In the genomic region with DNA sequence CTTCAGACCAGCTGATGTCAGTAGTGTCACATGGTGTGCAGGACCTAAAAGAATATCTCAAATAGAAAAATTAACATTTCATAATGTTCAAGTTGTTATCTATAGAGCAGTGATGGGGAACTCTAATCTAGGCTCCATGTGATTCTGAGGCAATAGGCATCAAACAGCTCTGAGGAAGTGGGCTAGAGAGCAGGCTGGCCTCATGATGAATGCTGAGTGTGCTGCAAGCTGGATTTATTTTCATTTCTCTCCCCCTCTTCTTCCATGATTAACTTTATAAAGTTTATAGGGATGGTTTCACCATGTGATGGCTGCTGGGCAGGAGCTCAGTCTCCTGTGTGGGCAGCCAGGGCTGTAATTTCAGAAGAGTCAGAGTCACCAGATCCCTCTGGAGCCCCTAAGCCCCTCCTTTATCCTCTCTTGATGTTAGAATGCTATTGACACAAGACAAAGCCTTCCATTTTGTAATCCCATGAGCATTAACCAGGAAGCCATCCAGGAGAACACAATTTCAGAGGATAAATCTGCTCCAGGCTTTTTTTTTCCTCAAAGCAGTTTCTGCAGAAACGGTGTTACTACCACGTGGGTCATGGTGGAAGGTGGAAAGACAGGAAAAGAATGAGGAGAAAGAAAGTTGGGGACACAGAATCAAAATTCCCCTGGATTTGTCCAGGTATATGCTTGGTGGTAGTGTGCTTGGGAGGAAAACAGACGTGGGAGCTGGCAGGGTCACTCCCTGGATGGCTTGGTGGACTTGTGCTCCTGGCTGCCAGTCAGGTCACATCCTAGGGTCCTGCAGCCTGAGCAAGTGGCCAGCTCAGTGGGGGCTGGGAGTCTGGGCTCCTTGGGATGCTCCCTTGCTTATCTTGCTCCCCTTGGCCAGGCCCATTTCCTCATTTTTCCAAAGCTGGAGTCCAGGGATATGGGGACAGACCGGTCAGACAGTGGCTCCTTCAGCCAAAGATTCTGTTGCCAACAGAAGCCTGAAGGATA, we compare ENCODE assay signal across 29 cellular contexts.
DNase-seq lines count a peak whose midpoint lies in the region; ATAC-seq and TF ChIP-seq lines count a peak whose summit lies in the region.
"Had no signal": no experiment of that assay in that cellular context is flagged by ENCODE, and none has a peak within 500 bp of the region (broad histone marks: within the 10 kb centered on the region; RNA-seq: fewer than 3 reads in every experiment).

No MANE protein-coding gene starts in this region.

- no peak overlapping the region for H3K9ac ChIP-seq in DND-41 (ENCODE audit: low read depth, low read length)
- H3K9ac ChIP-seq: BLaER1 had no signal

- no peak for TF ChIP-seq CTCF in DND-41 (IDR thresholded peaks at IDR 0.05; ENCODE audit: borderline replicate concordance, extremely low read depth, low read length, poor library complexity, severe bottlenecking)

- H2AFZ ChIP-seq in DND-41 (ENCODE audit: low read depth, low read length) = no peak overlapping the region
- H2AFZ ChIP-seq: hepatocyte, PC-9 had no signal

- H3K79me2 ChIP-seq in DND-41 (ENCODE audit: insufficient read depth, low read length) = no peaks in the 10 kb centered on the region
- H3K79me2 ChIP-seq: hepatocyte had no signal

- no peaks in the 10 kb centered on the region for H3K4me1 ChIP-seq in DND-41 (ENCODE audit: insufficient read depth, low read length)
- H3K4me1 ChIP-seq: BLaER1, psoas muscle, tibial artery had no signal

- H4K20me1 ChIP-seq in DND-41 (ENCODE audit: insufficient read depth, low read length) = no peaks in the 10 kb centered on the region
- H4K20me1 ChIP-seq: BLaER1 had no signal

- ATAC-seq in DND-41 (ENCODE audit: insufficient read depth, low read depth) (peak; percentile 55; the same call in 2 of the 3 replicates), HG03135 (IDR thresholded peaks at IDR 0.05; ENCODE audit: unreplicated experiment) (no peak)
- ATAC-seq: left lobe of liver, psoas muscle had no signal

- no peak overlapping the region for H3K27ac ChIP-seq in DND-41 (ENCODE audit: low read length)
- H3K27ac ChIP-seq: BLaER1, dorsolateral prefrontal cortex, hepatocyte, PC-9, psoas muscle, tibial artery had no signal

- no peak for DNase-seq in DND-41
- DNase-seq in T1000 (lab: John Stamatoyannopoulos, UW) = peak; percentile 44
- DNase-seq in foreskin melanocyte = peak; percentile 94
- peak; percentile 91 for DNase-seq in stromal cell of bone marrow (ENCODE audit: low read depth)
- no peak for DNase-seq in NCI-H1417 (lab: John Stamatoyannopoulos, UW)
- DNase-seq in RPMI8226 = no peak
- DNase-seq: activated CD4-positive, alpha-beta T cell treated with anti-CD3 and anti-CD28 coated beads, Interleukin-2, amount 10 ng/mL, durations not matched to agents 24 days and 14 days; activated gamma-delta T cell treated with Interleukin-2 at 50 U/mL for 16 hours; activated T-cell treated with anti-CD3 and anti-CD28 coated beads, Interleukin-2, amount 50 U/mL, for 24 hours; COR-L47; DMS53; dorsolateral prefrontal cortex; GDM1; H9; KBM-7; MG63; NCI-H1105 treated with DMSO at 0.1 percent for 48 hours; NCI-H2029; NCI-H510A; NK-92 treated with Interleukin-12 subunit alpha and Interleukin-12 subunit beta, amount 100 ng/mL, for 24 hours; PC-9; psoas muscle; SHP77 had no signal

- H3K36me3 ChIP-seq in DND-41 (ENCODE audit: insufficient read depth, low read length) = no peaks in the 10 kb centered on the region
- H3K36me3 ChIP-seq: BLaER1, MG63, tibial artery had no signal

- H3K27me3 ChIP-seq in DND-41 (ENCODE audit: insufficient read depth, low read length, poor library complexity) = no peaks in the 10 kb centered on the region
- H3K27me3 ChIP-seq: BLaER1, dorsolateral prefrontal cortex, hepatocyte, MG63, tibial artery had no signal

- H3K9me3 ChIP-seq in DND-41 (ENCODE audit: insufficient read depth, low read length, severe bottlenecking) = peaks cover 6% of the 10 kb centered on the region

- no peak overlapping the region for H3K4me3 ChIP-seq in DND-41 (ENCODE audit: low read depth in 1 of 2, low read length in 2 of 2)
- H3K4me3 ChIP-seq: BLaER1, dorsolateral prefrontal cortex, hepatocyte, MG63, PC-9, psoas muscle, skin epidermis, tibial artery had no signal

- no peak overlapping the region for H3K4me2 ChIP-seq in DND-41 (ENCODE audit: insufficient read depth, low read length)
- H3K4me2 ChIP-seq: BLaER1, hepatocyte, PC-9 had no signal

Comparison
In these comparisons a context has a peak if more than half of its experiments do, and no peak if none do; other contexts are left out.
1. DNase-seq: peak in T1000 (single experiment), foreskin melanocyte (single experiment) and stromal cell of bone marrow (single experiment); none in DND-41 (single experiment), NCI-H1417 (0 of 3) and RPMI8226 (single experiment).